Comparison of ENCODE assay signal across 23 cellular contexts in genomic region chr20:62346398-62347150, GRCh38.
"Had no signal": no experiment of that assay in that cellular context is flagged by ENCODE, and none has a peak within 500 bp of the region (broad histone marks: within the 10 kb centered on the region; RNA-seq: fewer than 3 reads in every experiment).

No MANE protein-coding gene starts in this region.

- H3K9ac ChIP-seq: parathyroid adenoma had no signal

- H2AFZ ChIP-seq: parathyroid adenoma had no signal

- FAIRE-seq: endothelial cell of umbilical vein, TTC549 had no signal

- H3K36me3 ChIP-seq: neutrophil had no signal

- H3K4me1 ChIP-seq: parathyroid adenoma had no signal

- ATAC-seq: foreskin keratinocyte, lower lobe of right lung had no signal

- H3K79me2 ChIP-seq: parathyroid adenoma had no signal

- H3K27ac ChIP-seq: brain microvascular endothelial cell, foreskin keratinocyte, lower lobe of right lung, neutrophil, parathyroid adenoma, testis had no signal

- H3K4me3 ChIP-seq: lower lobe of right lung, skin epidermis, testis, upper lobe of left lung had no signal

- H3K27me3 ChIP-seq: brain microvascular endothelial cell, foreskin keratinocyte, testis, upper lobe of left lung had no signal

- H3K9me3 ChIP-seq: neutrophil, testis, upper lobe of left lung had no signal

- DNase-seq: activated B cell treated with CpG ODN at 0.5 μM for 24 hours; activated CD4-positive, alpha-beta T cell treated with anti-CD3 and anti-CD28 coated beads, Interleukin-2, amount 50 U/mL, for 1 hour; activated CD8-positive, alpha-beta memory T cell treated with anti-CD3 and anti-CD28 coated beads for 24 hours; activated gamma-delta T cell treated with Interleukin-2 at 50 U/mL for 16 hours; amygdala; brain microvascular endothelial cell; cerebellar nuclear complex; effector CD8-positive, alpha-beta T cell; foreskin keratinocyte; glutamatergic neuron; lower lobe of right lung; naive B cell; retina; stimulated activated CD4-positive, alpha-beta T cell treated with anti-CD3 and anti-CD28 coated beads, Interleukin-15, amount 100 ng/mL, for 24 hours; stimulated activated CD4-positive, alpha-beta T cell treated with anti-CD3 and anti-CD28 coated beads, Interleukin-4, amount 100 ng/mL, for 24 hours; SW 1271; testis had no signal
